In the genomic region with DNA sequence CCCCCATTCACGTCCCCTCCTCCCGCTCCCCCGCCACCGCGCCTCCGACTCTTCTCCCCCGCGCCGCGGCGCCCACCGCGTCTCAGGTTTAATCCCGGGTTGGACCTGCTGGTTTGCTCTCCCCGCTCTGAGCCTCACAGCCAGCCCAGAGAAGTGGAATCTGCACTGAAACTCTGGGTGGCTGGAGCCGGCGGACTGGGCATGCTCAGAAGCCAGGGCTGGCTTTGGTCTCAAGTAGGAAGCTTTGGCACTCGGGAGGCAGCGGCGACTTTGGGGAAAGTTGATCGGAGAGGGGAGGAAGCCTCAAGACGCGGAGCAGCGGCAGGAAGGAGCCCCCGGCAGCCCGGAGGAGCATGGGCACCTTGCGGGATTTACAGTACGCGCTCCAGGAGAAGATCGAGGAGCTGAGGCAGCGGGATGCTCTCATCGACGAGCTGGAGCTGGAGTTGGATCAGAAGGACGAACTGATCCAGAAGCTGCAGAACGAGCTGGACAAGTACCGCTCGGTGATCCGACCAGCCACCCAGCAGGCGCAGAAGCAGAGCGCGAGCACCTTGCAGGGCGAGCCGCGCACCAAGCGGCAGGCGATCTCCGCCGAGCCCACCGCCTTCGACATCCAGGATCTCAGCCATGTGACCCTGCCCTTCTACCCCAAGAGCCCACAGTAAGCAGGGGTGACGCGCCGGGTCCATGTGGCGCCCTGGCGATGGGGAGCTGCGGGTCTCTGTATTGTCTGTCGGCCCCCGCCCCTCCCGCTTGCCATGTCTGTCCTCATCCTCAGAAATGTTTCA, we compare ENCODE assay signal across 8 cellular contexts. TPM values are rescaled to one million over a fixed set of nuclear protein-coding genes. Genes with fewer than 3 reads are reported as not detected.
A peak's percentile ranks its signal among the peaks of the same experiment; 100 is the strongest.
DNase-seq lines count a peak whose midpoint lies in the region; ATAC-seq, FAIRE-seq and TF ChIP-seq lines count a peak whose summit lies in the region.

Gene PRKG1, plus strand, starts transcription at position 250 of the 791 bp plus-strand sequence.

- H2AFZ ChIP-seq in MM.1S (ENCODE audit: low read length) (peak within 1 kb of the TSS; percentile 78), neural progenitor cell (replicated peaks) (peak within 1 kb of the TSS; percentile 96)

- no peak for FAIRE-seq in GM12891 (lab: Jason Lieb, UNC)

- DNase-seq in GM12891 (ENCODE audit: insufficient read length, low spot score), result peak; percentile 12
- DNase-seq in MM.1S, result peak; percentile 34
- peak; percentile 93 for DNase-seq in adipocyte (ENCODE audit: low read depth)
- peak; percentile 86 for DNase-seq in Right ventricle myocardium inferior (ENCODE audit: missing footprints)
- DNase-seq in neural progenitor cell (ENCODE audit: low spot score), result peak; percentile 91
- no peak for DNase-seq in NCI-H1092 treated with DMSO at 0.1 percent for 48 hours (lab: John Stamatoyannopoulos, UW)
- DNase-seq in NCI-H2171 treated with DMSO at 0.1 percent for 48 hours (lab: John Stamatoyannopoulos, UW), result no peak

- H3K4me3 ChIP-seq in MM.1S (ENCODE audit: low read length) (peak within 1 kb of the TSS; percentile 65), adipocyte (ENCODE audit: low read length) (peak within 1 kb of the TSS; percentile 99), neural progenitor cell (peak within 1 kb of the TSS; percentile 73)

- no peaks in the 10 kb centered on the region for H3K9me3 Mint-ChIP-seq in neural progenitor cell

- H3K9me3 ChIP-seq in MM.1S (replicated peaks; ENCODE audit: insufficient read depth, low read length), result no peaks in the 10 kb centered on the region
- H3K9me3 ChIP-seq in adipocyte (ENCODE audit: control insufficient read depth, low read length), result no peaks in the 10 kb centered on the region
- no peaks in the 10 kb centered on the region for H3K9me3 ChIP-seq in neural progenitor cell (ENCODE audit: low read depth)

- no peak within 1 kb of the TSS for H3K27ac ChIP-seq in MM.1S (ENCODE audit: low read length)
- peak within 1 kb of the TSS; percentile 81 for H3K27ac ChIP-seq in neural progenitor cell

- TF ChIP-seq POLR2A in GM12891 (IDR thresholded peaks at IDR 0.05; ENCODE audit: low read depth, low read length), result no peak

- H3K9ac ChIP-seq in MM.1S (ENCODE audit: low read length) (peak within 1 kb of the TSS; percentile 5; the same call in 1 of the 2 replicates), adipocyte (ENCODE audit: low read length) (peak within 1 kb of the TSS; percentile 85), neural progenitor cell (peak within 1 kb of the TSS; percentile 6)

- H4K20me1 ChIP-seq in MM.1S (ENCODE audit: insufficient read depth, low read length) (no peaks in the 10 kb centered on the region), neural progenitor cell (ENCODE audit: low read depth) (no peaks in the 10 kb centered on the region)

- no peaks in the 10 kb centered on the region for H3K36me3 ChIP-seq in MM.1S (replicated peaks; ENCODE audit: insufficient read depth, low read length)
- no peaks in the 10 kb centered on the region for H3K36me3 ChIP-seq in adipocyte (ENCODE audit: control insufficient read depth, insufficient read depth, low read length, severe bottlenecking)
- no peaks in the 10 kb centered on the region for H3K36me3 ChIP-seq in neural progenitor cell

- peaks cover 10% of the 10 kb centered on the region for H3K27me3 Mint-ChIP-seq in neural progenitor cell (ENCODE audit: insufficient read depth, low read depth)

- TF ChIP-seq CTCF in MM.1S (IDR thresholded peaks at IDR 0.05; ENCODE audit: low read length) (no peak), neural progenitor cell (IDR thresholded peaks at IDR 0.05) (no peak)

- no peaks in the 10 kb centered on the region for H3F3A ChIP-seq in MM.1S (ENCODE audit: insufficient read depth, low read length)
- peaks cover 37% of the 10 kb centered on the region for H3F3A ChIP-seq in neural progenitor cell (ENCODE audit: low read depth)

- H3K79me2 ChIP-seq in MM.1S (ENCODE audit: low read length) (no peaks in the 10 kb centered on the region), neural progenitor cell (ENCODE audit: low read depth) (peaks cover 41% of the 10 kb centered on the region)

- intact Hi-C loops in Right ventricle myocardium inferior (cut with DNase I), result loop anchor here (5.0 kb wide), 2 partner anchors 158 to 348 kb away; no protein-coding TSS in a partner anchor

- H3K27ac Mint-ChIP-seq in neural progenitor cell, result peak within 1 kb of the TSS; percentile 96

- no peaks in the 10 kb centered on the region for H3K27me3 ChIP-seq in MM.1S (replicated peaks; ENCODE audit: insufficient read depth, low read length)
- no peaks in the 10 kb centered on the region for H3K27me3 ChIP-seq in adipocyte (replicated peaks; ENCODE audit: control insufficient read depth, insufficient read depth, low read length)
- peaks cover 9% of the 10 kb centered on the region for H3K27me3 ChIP-seq in neural progenitor cell

- no peaks in the 10 kb centered on the region for H3K36me3 Mint-ChIP-seq in neural progenitor cell

- H3K9me2 ChIP-seq in MM.1S (replicated peaks; ENCODE audit: insufficient read depth, low read length), result no peaks in the 10 kb centered on the region

- H3K4me1 ChIP-seq in MM.1S (ENCODE audit: low read length) (no peaks in the 10 kb centered on the region), adipocyte (ENCODE audit: control insufficient read depth, insufficient read depth, low read length) (peaks cover 16% of the 10 kb centered on the region), neural progenitor cell (peaks cover 41% of the 10 kb centered on the region)

- ATAC-seq in Right ventricle myocardium inferior (peak; percentile 95), HG02938 (IDR thresholded peaks at IDR 0.05; ENCODE audit: unreplicated experiment) (no peak)

- H3K4me1 Mint-ChIP-seq in neural progenitor cell, result peaks cover 26% of the 10 kb centered on the region

- peak within 1 kb of the TSS; percentile 91 for H3K4me2 ChIP-seq in MM.1S (ENCODE audit: low read depth, low read length)
- peak within 1 kb of the TSS; percentile 96 for H3K4me2 ChIP-seq in neural progenitor cell

- H3K4me3 Mint-ChIP-seq in neural progenitor cell, result peak within 1 kb of the TSS; percentile 99

TF ChIP-seq in GM12891, 5 proteins besides CTCF, POLR2A, EP300 and RAD21:
- no peak for TF ChIP-seq POU2F2 (IDR thresholded peaks at IDR 0.05; ENCODE audit: low read depth, low read length)

RNA-seq across cellular contexts. Expression of gene PRKG1, which starts in this region (rescaled TPM):
- polyA plus RNA-seq in GM12891 (2012; ENCODE audit: low read depth, missing spikeins), result 0.01 TPM
- total RNA-seq in Right ventricle myocardium inferior, result 28.1 TPM
- 22.7 and 26.4 TPM in 2 replicates for total RNA-seq in neural progenitor cell (ENCODE audit: low replicate concordance)

Comparison
In these comparisons a context has a peak if more than half of its experiments do, and no peak if none do; other contexts are left out.
1. DNase-seq: peak in GM12891 (single experiment), MM.1S (single experiment), adipocyte (single experiment), Right ventricle myocardium inferior (single experiment) and neural progenitor cell (single experiment); none in NCI-H1092 treated with DMSO at 0.1 percent for 48 hours (single experiment) and NCI-H2171 treated with DMSO at 0.1 percent for 48 hours (single experiment).
2. H3K9ac ChIP-seq: peak in every context shown above with its lines; median percentile 85 in adipocyte; 6 in neural progenitor cell; 5 in MM.1S.
3. Peak in every context shown above with its lines, with median percentiles within 50 percentile points of each other: H3K4me3 ChIP-seq.